ENCODE assay signal across 9 cellular contexts in genomic region chr22:39146256-39147101, GRCh38. TPM values are rescaled to one million over a fixed set of nuclear protein-coding genes. Genes with fewer than 3 reads are reported as not detected.
DNase-seq lines count a peak whose midpoint lies in the region; ATAC-seq and TF ChIP-seq lines count a peak whose summit lies in the region.
"Had no signal": no experiment of that assay in that cellular context is flagged by ENCODE, and none has a peak within 500 bp of the region (broad histone marks: within the 10 kb centered on the region; RNA-seq: fewer than 3 reads in every experiment).

No MANE protein-coding gene starts in this region.

- peaks cover 30% of the 10 kb centered on the region for H3K4me1 Mint-ChIP-seq in CD14-positive monocyte

- POLR2A ChIA-PET in Panc1 (lab: Charles Lee) = no interaction called here

- no peaks in the 10 kb centered on the region for H3K9me3 ChIP-seq in Panc1 (ENCODE audit: control insufficient read depth, insufficient read depth, low read depth, low read length)
- no peaks in the 10 kb centered on the region for H3K9me3 ChIP-seq in ovary

- H3K4me3 ChIP-seq in Panc1 (ENCODE audit: low read depth in 2 of 2, low read length in 2 of 2) (peak overlapping the region; percentile 56 to 82; a peak in 3 of 4 replicates), ovary (peak overlapping the region; percentile 55)

- peaks cover 4 to 16% of the 10 kb centered on the region in 2 donors for H3K36me3 Mint-ChIP-seq in CD14-positive monocyte

- H3K36me3 ChIP-seq in Panc1 (ENCODE audit: control insufficient read depth, insufficient read depth, low read length) (no peaks in the 10 kb centered on the region), ovary (no peaks in the 10 kb centered on the region)

- no TSS peak for BruUV-seq in Panc1 (replicated peaks; lab: Mats Ljungman, UMichigan)

- H3K4me1 ChIP-seq in Panc1 (ENCODE audit: control insufficient read depth, insufficient read depth, low read length) = peaks cover 25% of the 10 kb centered on the region
- peaks cover 27% of the 10 kb centered on the region for H3K4me1 ChIP-seq in ovary (ENCODE audit: insufficient read depth)

- no peaks in the 10 kb centered on the region for H3K9me3 Mint-ChIP-seq in CD14-positive monocyte

- DNase-seq in CD14-positive monocyte (ENCODE audit: low spot score) = no peak
- no peak for DNase-seq in Panc1 (ENCODE audit: low read depth, low spot score)
- DNase-seq in erythroblast (lab: John Stamatoyannopoulos, UW) = peak; percentile 50 to 60
- peak in 2 of 5 donors; percentile 42 to 45 for DNase-seq in ovary
- no peak for DNase-seq in 8988T
- no peak for DNase-seq in stimulated activated CD4-positive, alpha-beta T cell treated with anti-CD3 and anti-CD28 coated beads, Interleukin-12 subunit alpha, Interleukin-12 subunit beta, amount 100 ng/mL, for 4 hours
- no peak for DNase-seq in cerebellar cortex (ENCODE audit: low spot score)
- DNase-seq in cerebellum (ENCODE audit: low spot score) = no peak

- intact Hi-C loops in CD14-positive monocyte (cut with micrococcal nuclease) = no loop called here
- intact Hi-C loops in Panc1 (cut with micrococcal nuclease; ENCODE audit: unreplicated experiment) = no loop called here
- intact Hi-C loops in ovary (cut with DNase I) = no loop called here

- H3K27ac Mint-ChIP-seq in CD14-positive monocyte = peak overlapping the region; percentile 70 to 92 (median 89)

- CTCF ChIA-PET in Panc1 (lab: Charles Lee) = no interaction called here

- no peak for ATAC-seq in Panc1

- TF ChIP-seq CTCF in CD14-positive monocyte (IDR thresholded peaks at IDR 0.05) (no peak), Panc1 (IDR thresholded peaks at IDR 0.05) (no peak), ovary (IDR thresholded peaks at IDR 0.05) (no peak)

- no peaks in the 10 kb centered on the region for H3K27me3 Mint-ChIP-seq in CD14-positive monocyte (ENCODE audit: low read depth in 3 of 3)

- TF ChIP-seq POLR2A in erythroblast (IDR thresholded peaks at IDR 0.05; ENCODE audit: low read length) (no peak), ovary (IDR thresholded peaks at IDR 0.05) (no peak)

- peak overlapping the region; percentile 71 for H3K27ac ChIP-seq in Panc1 (ENCODE audit: low read length)
- peak overlapping the region; percentile 93 to 97 for H3K27ac ChIP-seq in ovary

- WGBS in ovary, 3 donors = 60 to 69% (median 66%) methylated on average over 6 of the region's 6 CpGs

- in situ Hi-C loops in Panc1 (cut with HindIII; ENCODE audit: low pct_unique_long_range_greater_than_20kb, low sequenced_read_pairs) = no loop called here

- TF ChIP-seq EP300 in ovary (IDR thresholded peaks at IDR 0.05) = no peak

- peak overlapping the region; percentile 75 to 84 for H3K4me3 Mint-ChIP-seq in CD14-positive monocyte

- H3K27me3 ChIP-seq in Panc1 (ENCODE audit: control insufficient read depth, insufficient read depth, low read length) (no peaks in the 10 kb centered on the region), ovary (no peaks in the 10 kb centered on the region)

RNA-seq across cellular contexts. Expression of gene CBX7, which starts 6.0 kb away (rescaled TPM):
- polyA plus RNA-seq in CD14-positive monocyte (1 to 10 TPM; 3.1 to 4.0 TPM), ovary (10 to 100 TPM; 40.7 to 96.9 TPM)
- total RNA-seq in Panc1 (2021; ENCODE audit: unreplicated experiment) (14.5 TPM), ovary (100 to 1,000 TPM in 1 of 7 donors, 10 to 100 TPM in 6; 47.2 to 107 (median 84.9) TPM), cerebellum (8.6 TPM)
- polyA plus RNA-seq in Panc1 (2012; ENCODE audit: insufficient read length) = 11.6 TPM

RNA-seq across cellular contexts. Expression of gene APOBEC3H, which starts 49.4 kb away (rescaled TPM):
- polyA plus RNA-seq in CD14-positive monocyte (not detected), ovary (under 1 TPM in 1 of 2 donors, not detected in 1; 0.97 TPM)
- total RNA-seq in Panc1 (2021; ENCODE audit: unreplicated experiment) (not detected), ovary (under 1 TPM in 2 of 7 donors, not detected in 5; 0.23 to 0.31 TPM), cerebellum (not detected)
- not detected for polyA plus RNA-seq in Panc1 (2012; ENCODE audit: insufficient read length)
- total RNA-seq: myocyte had no signal

Comparison
In these comparisons a context has a peak if more than half of its experiments do, and no peak if none do; other contexts are left out.
1. DNase-seq: peak in erythroblast (2 of 2); none in CD14-positive monocyte (single experiment), Panc1 (single experiment), 8988T (single experiment), stimulated activated CD4-positive, alpha-beta T cell treated with anti-CD3 and anti-CD28 coated beads, Interleukin-12 subunit alpha, Interleukin-12 subunit beta, amount 100 ng/mL, for 4 hours (single experiment), cerebellar cortex (single experiment) and cerebellum (single experiment).